ENCODE assay signal across 8 cellular contexts in genomic region chr17:27654654-27655524, GRCh38. TPM values are rescaled to one million over a fixed set of nuclear protein-coding genes. Genes with fewer than 3 reads are reported as not detected.
A peak's percentile ranks its signal among the peaks of the same experiment; 100 is the strongest.
DNase-seq lines count a peak whose midpoint lies in the region; ATAC-seq and TF ChIP-seq lines count a peak whose summit lies in the region.

No MANE protein-coding gene starts in this region.

- no peak for ATAC-seq in GM18870 (IDR thresholded peaks at IDR 0.05; ENCODE audit: unreplicated experiment)

- no peaks in the 10 kb centered on the region; the same call in 1 of the 2 replicates for H3K4me1 Mint-ChIP-seq in HFFc6 (ENCODE audit: low read depth)

- peaks cover 12% of the 10 kb centered on the region for H3K27me3 Mint-ChIP-seq in HFFc6 (ENCODE audit: insufficient read depth)

- H3K27ac Mint-ChIP-seq in HFFc6, result no peak overlapping the region

- peak; percentile 99 for TF ChIP-seq CTCF in HFFc6 (IDR thresholded peaks at IDR 0.05)

- peak; percentile 62 for DNase-seq in G401 (ENCODE audit: low spot score)
- peak; percentile 58 for DNase-seq in HFFc6
- DNase-seq in NCI-H146 (lab: John Stamatoyannopoulos, UW), result peak; percentile 77
- DNase-seq in T1000 (lab: John Stamatoyannopoulos, UW), result peak; percentile 47
- peak; percentile 80 for DNase-seq in astrocyte of the hippocampus (ENCODE audit: low read depth, low spot score)
- DNase-seq in iPS DF 19.7 (ENCODE audit: low read depth, low spot score), result peak; percentile 52
- DNase-seq in stimulated activated CD4-positive, alpha-beta T cell treated with anti-CD3 and anti-CD28 coated beads, Interleukin-15, amount 100 ng/mL, for 24 hours, result peak; percentile 85

- in situ Hi-C loops in G401 (cut with HindIII; ENCODE audit: low sequenced_read_pairs), result no loop called here

- H3K4me3 Mint-ChIP-seq in HFFc6, result no peak overlapping the region

- H3K36me3 Mint-ChIP-seq in HFFc6 (ENCODE audit: low read depth), result no peaks in the 10 kb centered on the region

- H3K9me3 Mint-ChIP-seq in HFFc6, result no peaks in the 10 kb centered on the region

RNA-seq across cellular contexts. Expression of gene LGALS9, which starts 23.9 kb away (rescaled TPM):
- total RNA-seq in G401 (2014; rRNA removed; shearing (Covaris generic)), result not detected in 2 replicates
- under 1 TPM in 2 of 6 experiments, not detected in 4; 0.17 TPM for total RNA-seq in HFFc6 (2021; fragmentation: NEBNext Ultra II Directional; extraction: Animal tissue kit (Norgen Biotek cat#: 25700))
